ENCODE assay signal across 18 cellular contexts in the genomic region with DNA sequence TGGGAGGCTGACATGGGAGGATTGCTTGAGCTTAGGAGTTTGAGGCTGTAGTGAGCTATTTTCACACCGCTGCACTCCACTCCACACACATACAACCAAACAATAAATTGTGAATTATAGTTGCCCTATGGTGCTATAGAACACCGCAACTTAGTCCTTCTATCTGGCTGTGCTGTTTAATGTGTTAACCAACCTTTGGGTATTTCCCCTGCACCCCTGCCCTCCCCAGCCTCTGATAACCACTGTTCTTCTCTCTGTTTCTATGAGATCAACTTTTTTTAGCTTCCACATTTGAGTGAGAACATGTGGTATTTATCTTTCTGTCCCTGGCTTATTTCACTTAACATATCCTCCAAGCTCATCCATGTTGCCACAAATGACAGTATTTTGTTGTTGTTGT. TPM values are rescaled to one million over a fixed set of nuclear protein-coding genes. Genes with fewer than 3 reads are reported as not detected.
DNase-seq lines count a peak whose midpoint lies in the region; ATAC-seq, FAIRE-seq and TF ChIP-seq lines count a peak whose summit lies in the region.
"Had no signal": no experiment of that assay in that cellular context is flagged by ENCODE, and none has a peak within 500 bp of the region (broad histone marks: within the 10 kb centered on the region; RNA-seq: fewer than 3 reads in every experiment).

No MANE protein-coding gene starts in this region.

- no peaks in the 10 kb centered on the region for H3K9me3 ChIP-seq in sigmoid colon
- H3K9me3 ChIP-seq: ascending aorta, Peyer's patch had no signal

- H3K9me3 Mint-ChIP-seq in WTC11 = no peaks in the 10 kb centered on the region
- H3K9me3 Mint-ChIP-seq: naive thymus-derived CD8-positive, alpha-beta T cell had no signal

- H3K36me3 Mint-ChIP-seq in WTC11 = no peaks in the 10 kb centered on the region

- CTCF ChIA-PET in WTC11 (lab: Charles Lee) = interaction anchor here (1.0 kb wide), 1 partner anchor 109 kb away, joined by 3 read pairs; no protein-coding TSS in a partner anchor

- TF ChIP-seq CTCF in GM12865 (IDR thresholded peaks at IDR 0.05; ENCODE audit: insufficient read depth, low read depth, low read length, missing control alignments) (no peak), WTC11 (IDR thresholded peaks at IDR 0.05) (no peak), sigmoid colon (IDR thresholded peaks at IDR 0.05) (no peak)

- H3K4me3 ChIP-seq in GM12865 (ENCODE audit: low read depth, low read length) = no peak overlapping the region
- no peak overlapping the region for H3K4me3 ChIP-seq in sigmoid colon
- H3K4me3 ChIP-seq: ascending aorta, lung, Peyer's patch had no signal

- H3K27me3 ChIP-seq in sigmoid colon = no peaks in the 10 kb centered on the region
- H3K27me3 ChIP-seq: ascending aorta, Peyer's patch had no signal

- POLR2A ChIA-PET in WTC11 (lab: Charles Lee) = interaction anchor here (0.5 to 0.6 kb wide), 2 partner anchors 8 to 18 kb away, joined by 5 to 9 read pairs; no protein-coding TSS in a partner anchor

- H3K4me1 ChIP-seq in sigmoid colon = no peaks in the 10 kb centered on the region
- H3K4me1 ChIP-seq: ascending aorta had no signal

- H3K27ac ChIP-seq in sigmoid colon = no peak overlapping the region
- H3K27ac ChIP-seq: ascending aorta, Peyer's patch had no signal

- TF ChIP-seq EP300 in sigmoid colon (IDR thresholded peaks at IDR 0.05) = no peak

- H3K36me3 ChIP-seq in sigmoid colon = no peaks in the 10 kb centered on the region
- H3K36me3 ChIP-seq: ascending aorta, Peyer's patch had no signal

- H3K27ac Mint-ChIP-seq in WTC11 = 0 out of 2 replicates have a peak overlapping the region, but pooled peaks have one; percentile 61

- FAIRE-seq in urothelium cell line (lab: Jason Lieb, UNC) = no peak
- FAIRE-seq: endothelial cell of umbilical vein, frontal cortex, TTC549 had no signal

- no peak overlapping the region for H3K4me3 Mint-ChIP-seq in WTC11
- H3K4me3 Mint-ChIP-seq: naive thymus-derived CD8-positive, alpha-beta T cell had no signal

- DNase-seq in GM12865 (ENCODE audit: low read depth) (peak; percentile 44), WTC11 (ENCODE audit: low spot score) (no peak), kidney tubule cell (ENCODE audit: low spot score) (no peak), urothelium cell line (ENCODE audit: low spot score) (no peak), occipital lobe (lab: John Stamatoyannopoulos, UW) (no peak), sigmoid colon (no peak)
- DNase-seq: activated CD4-positive, alpha-beta T cell treated with anti-CD3 and anti-CD28 coated beads, Interleukin-2, amount 50 U/mL, for 4 hours; naive thymus-derived CD8-positive, alpha-beta T cell; NCI-H2081 treated with DMSO at 0.1 percent for 48 hours; NCI-H69 had no signal

- no peaks in the 10 kb centered on the region for H3K27me3 Mint-ChIP-seq in WTC11 (ENCODE audit: low read depth)
- H3K27me3 Mint-ChIP-seq: naive thymus-derived CD8-positive, alpha-beta T cell had no signal

- 89 to 94% methylated on average over 2 of the region's 2 CpGs for WGBS in sigmoid colon, 2 donors

- H3K4me1 Mint-ChIP-seq in WTC11 = peaks cover 17% of the 10 kb centered on the region

- peak; percentile 71 for ATAC-seq in GM18909 (IDR thresholded peaks at IDR 0.05; ENCODE audit: poor library complexity, unreplicated experiment)
- ATAC-seq in GM21825 (IDR thresholded peaks at IDR 0.05; ENCODE audit: unreplicated experiment) = peak; percentile 59
- ATAC-seq in WTC11 = no peak
- ATAC-seq: naive thymus-derived CD8-positive, alpha-beta T cell had no signal

- TF ChIP-seq POLR2A in sigmoid colon (IDR thresholded peaks at IDR 0.05) = no peak

- intact Hi-C loops in sigmoid colon (cut with DNase I) = no loop called here

TF ChIP-seq in WTC11, 78 proteins besides CTCF, POLR2A, EP300 and RAD21 (continues in another document):
- TF ChIP-seq IRF2 (CRISPR knock-in tag; IDR thresholded peaks at IDR 0.05; ENCODE audit: borderline replicate concordance, low read depth) = no peak
- no peak for TF ChIP-seq NFE2L1 (CRISPR knock-in tag; IDR thresholded peaks at IDR 0.05)
- no peak for TF ChIP-seq ZNF121 (CRISPR knock-in tag; IDR thresholded peaks at IDR 0.05)
- TF ChIP-seq E2F4 (CRISPR knock-in tag; IDR thresholded peaks at IDR 0.05; ENCODE audit: borderline replicate concordance, low read depth) = no peak
- TF ChIP-seq, protein P1, sequence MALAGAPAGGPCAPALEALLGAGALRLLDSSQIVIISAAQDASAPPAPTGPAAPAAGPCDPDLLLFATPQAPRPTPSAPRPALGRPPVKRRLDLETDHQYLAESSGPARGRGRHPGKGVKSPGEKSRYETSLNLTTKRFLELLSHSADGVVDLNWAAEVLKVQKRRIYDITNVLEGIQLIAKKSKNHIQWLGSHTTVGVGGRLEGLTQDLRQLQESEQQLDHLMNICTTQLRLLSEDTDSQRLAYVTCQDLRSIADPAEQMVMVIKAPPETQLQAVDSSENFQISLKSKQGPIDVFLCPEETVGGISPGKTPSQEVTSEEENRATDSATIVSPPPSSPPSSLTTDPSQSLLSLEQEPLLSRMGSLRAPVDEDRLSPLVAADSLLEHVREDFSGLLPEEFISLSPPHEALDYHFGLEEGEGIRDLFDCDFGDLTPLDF (CRISPR knock-in tag; IDR thresholded peaks at IDR 0.05) = no peak
- no peak for TF ChIP-seq CREM (CRISPR knock-in tag; IDR thresholded peaks at IDR 0.05)
- no peak for TF ChIP-seq ATF1 (CRISPR knock-in tag; IDR thresholded peaks at IDR 0.05)
- no peak for TF ChIP-seq JAZF1 (CRISPR knock-in tag; IDR thresholded peaks at IDR 0.05)
- TF ChIP-seq ARID4B (CRISPR knock-in tag; IDR thresholded peaks at IDR 0.05; ENCODE audit: borderline replicate concordance) = no peak
- TF ChIP-seq, protein P2, sequence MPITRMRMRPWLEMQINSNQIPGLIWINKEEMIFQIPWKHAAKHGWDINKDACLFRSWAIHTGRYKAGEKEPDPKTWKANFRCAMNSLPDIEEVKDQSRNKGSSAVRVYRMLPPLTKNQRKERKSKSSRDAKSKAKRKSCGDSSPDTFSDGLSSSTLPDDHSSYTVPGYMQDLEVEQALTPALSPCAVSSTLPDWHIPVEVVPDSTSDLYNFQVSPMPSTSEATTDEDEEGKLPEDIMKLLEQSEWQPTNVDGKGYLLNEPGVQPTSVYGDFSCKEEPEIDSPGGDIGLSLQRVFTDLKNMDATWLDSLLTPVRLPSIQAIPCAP (CRISPR knock-in tag; IDR thresholded peaks at IDR 0.05) = no peak

RNA-seq across cellular contexts. Expression of gene TET3, which starts 32.5 kb away (rescaled TPM):
- total RNA-seq in WTC11 (2021) = 16.4 to 19.3 TPM (median 18.2 TPM) in 3 replicates
- 20.9 TPM for total RNA-seq in occipital lobe
- 1 to 10 TPM; 3.1 to 5.8 (median 3.6) TPM for total RNA-seq in sigmoid colon
- 1 to 10 TPM; 1.8 to 9.6 (median 2.5) TPM for polyA plus RNA-seq in sigmoid colon
